15 cellular contexts compared by ENCODE assay signal in genomic region chr21:38945536-38946245, GRCh38.
DNase-seq lines count a peak whose midpoint lies in the region; ATAC-seq, FAIRE-seq and TF ChIP-seq lines count a peak whose summit lies in the region.
"Had no signal": no experiment of that assay in that cellular context is flagged by ENCODE, and none has a peak within 500 bp of the region (broad histone marks: within the 10 kb centered on the region; RNA-seq: fewer than 3 reads in every experiment).

No MANE protein-coding gene starts in this region.

- peak overlapping the region; percentile 63 for H3K18ac ChIP-seq in IMR-90 (ENCODE audit: low read depth, low read length)

- POLR2A ChIA-PET in IMR-90 (lab: Charles Lee; ENCODE audit: unreplicated experiment): no interaction called here
- POLR2A ChIA-PET in K562 (lab: Yijun Ruan, JAX): no interaction called here

- H3K9ac ChIP-seq in IMR-90 (ENCODE audit: low read depth, low read length): no peak overlapping the region
- H3K9ac ChIP-seq in K562 (ENCODE audit: insufficient read depth in 1 of 2, low read depth in 2 of 2, low read length in 2 of 2): no peak overlapping the region

- no peak for TF ChIP-seq RAD21 in IMR-90 (IDR thresholded peaks at IDR 0.05; ENCODE audit: low read length)
- TF ChIP-seq RAD21 in K562 (CRISPR knock-in tag; conservative IDR thresholded peaks at IDR 0.05 in 1 of 2, IDR thresholded peaks at IDR 0.05 in 1 of 2): no peak

- in situ Hi-C loops in IMR-90 (cut with MboI; ENCODE audit: low sequenced_read_pairs): no loop called here
- in situ Hi-C loops in K562 (cut with MboI): no loop called here

- no peak overlapping the region for H3K4me3 ChIP-seq in IMR-90 (ENCODE audit: insufficient read depth, low read depth, low read length)
- H3K4me3 ChIP-seq in K562: no peak overlapping the region
- H3K4me3 ChIP-seq in left ventricle myocardium inferior: no peak overlapping the region
- no peak overlapping the region for H3K4me3 ChIP-seq in heart left ventricle
- no peak overlapping the region for H3K4me3 ChIP-seq in adrenal gland
- H3K4me3 ChIP-seq: psoas muscle, tibial nerve had no signal

- BruUV-seq in IMR-90 (replicated peaks; lab: Mats Ljungman, UMichigan): no TSS peak
- no TSS peak for BruUV-seq in K562 (replicated peaks; lab: Mats Ljungman, UMichigan)

- CTCF ChIA-PET in IMR-90 (lab: Yijun Ruan, JAX): no interaction called here
- CTCF ChIA-PET in K562 (lab: Yijun Ruan, JAX; ENCODE audit: low intra/inter-chr PET ratio): interaction anchor here (0.7 kb wide), 1 partner anchor 76 kb away, joined by 3 read pairs; no protein-coding TSS in a partner anchor

- H2BK5ac ChIP-seq in IMR-90 (ENCODE audit: low read depth, low read length, poor library complexity, severe bottlenecking): peak overlapping the region; percentile 15

- FAIRE-seq in K562 (lab: Jason Lieb, UNC): no peak
- FAIRE-seq: TTC549 had no signal

- H2AK5ac ChIP-seq in IMR-90 (ENCODE audit: low read depth, low read length): peak overlapping the region; percentile 41; the same call in 1 of the 2 replicates

- TF ChIP-seq EP300 in K562 (IDR thresholded peaks at IDR 0.05; ENCODE audit: low read length): no peak

- H2BK20ac ChIP-seq in IMR-90 (ENCODE audit: low read depth, low read length): peak overlapping the region; percentile 16; the same call in 1 of the 2 replicates

- H4K8ac ChIP-seq in IMR-90 (ENCODE audit: low read depth in 2 of 2, low read length in 2 of 2): no peak overlapping the region; a peak in 1 of 4 replicates

- TF ChIP-seq CTCF in IMR-90 (conservative IDR thresholded peaks at IDR 0.05; ENCODE audit: low read depth, low read length) (no peak), K562 (IDR thresholded peaks at IDR 0.05 in 2 of 3, conservative IDR thresholded peaks at IDR 0.05 in 1 of 3; ENCODE audit: insufficient read depth in 2 of 3, low read depth in 1 of 3, low read length in 3 of 3) (no peak), left ventricle myocardium inferior (IDR thresholded peaks at IDR 0.05; ENCODE audit: borderline replicate concordance) (no peak), heart left ventricle (IDR thresholded peaks at IDR 0.05) (no peak), adrenal gland (IDR thresholded peaks at IDR 0.05) (no peak)

- ATAC-seq in IMR-90 (ENCODE audit: low read depth): peak; percentile 67
- peak; percentile 49; the same call in 1 of the 3 replicates for ATAC-seq in K562
- no peak for ATAC-seq in heart left ventricle
- ATAC-seq: psoas muscle had no signal

- H3K23ac ChIP-seq in IMR-90 (ENCODE audit: low read depth, low read length): no peak overlapping the region

- DNase-seq in AG08396 (ENCODE audit: low spot score) (peak; percentile 26), IMR-90 (peak; percentile 58), K562 (ENCODE audit: extremely low read depth in 1 of 4, low spot score in 3 of 4) (no peak), iris pigment epithelial cell (ENCODE audit: low read depth) (peak; percentile 67), left ventricle myocardium inferior (no peak), heart left ventricle (no peak), amniotic stem cell (lab: John Stamatoyannopoulos, UW) (no peak), adrenal gland (no peak)
- DNase-seq: activated gamma-delta T cell, caudate nucleus, NCI-H187, psoas muscle had no signal

- TF ChIP-seq POLR2A in IMR-90 (IDR thresholded peaks at IDR 0.05; ENCODE audit: low read depth, low read length) (no peak), K562 (conservative IDR thresholded peaks at IDR 0.05) (no peak), heart left ventricle (IDR thresholded peaks at IDR 0.05) (no peak), adrenal gland (IDR thresholded peaks at IDR 0.05) (no peak)

- no peaks in the 10 kb centered on the region for H3K9me1 ChIP-seq in IMR-90 (ENCODE audit: insufficient read depth, low read length)
- H3K9me1 ChIP-seq in K562 (ENCODE audit: control insufficient read depth, insufficient read depth, low read length): no peaks in the 10 kb centered on the region

- peak overlapping the region; percentile 51; the same call in 1 of the 2 replicates for H3K4ac ChIP-seq in IMR-90 (ENCODE audit: low read depth, low read length)

- H3K79me2 ChIP-seq in K562 (ENCODE audit: control insufficient read depth, insufficient read depth, low read length): no peaks in the 10 kb centered on the region

- H3K9me3 ChIP-seq in IMR-90 (ENCODE audit: control insufficient read depth, insufficient read depth, low read length) (no peaks in the 10 kb centered on the region), K562 (replicated peaks; ENCODE audit: control insufficient read depth, insufficient read depth, low read depth, low read length) (no peaks in the 10 kb centered on the region; the same call in 1 of the 2 replicates), left ventricle myocardium inferior (replicated peaks) (peaks cover 7% of the 10 kb centered on the region), heart left ventricle (peaks cover 0 to 13% (median 0%) of the 10 kb centered on the region in 12 donors), adrenal gland (replicated peaks in 1 of 3) (no peaks in the 10 kb centered on the region)
- H3K9me3 ChIP-seq: psoas muscle had no signal

- WGBS in IMR-90 (ENCODE audit: extremely low coverage in 2 of 2, insufficient read length in 1 of 2), 2 experiments: no CpG with 5 or more reads among the region's 17 CpGs
- 14% methylated on average over 17 of the region's 17 CpGs for WGBS in K562 (ENCODE audit: insufficient coverage, low coverage, missing lambda C conversion rate)
- 90 to 92% (median 91%) methylated on average over 17 of the region's 17 CpGs for WGBS in heart left ventricle, 4 donors
- WGBS in adrenal gland, 4 donors: 70 to 82% (median 73%) methylated on average over 15 to 17 of the region's 17 CpGs

- intact Hi-C loops in IMR-90 (cut with micrococcal nuclease) (no loop called here), K562 (cut with micrococcal nuclease) (no loop called here), left ventricle myocardium inferior (cut with micrococcal nuclease) (no loop called here), heart left ventricle (cut with DNase I) (no loop called here), adrenal gland (cut with DNase I) (no loop called here)

- no peak overlapping the region for H2AK9ac ChIP-seq in IMR-90 (replicated peaks; ENCODE audit: low read depth, low read length, poor library complexity)

- H3K14ac ChIP-seq in IMR-90 (replicated peaks; ENCODE audit: low read depth, low read length): no peak overlapping the region

- H4K5ac ChIP-seq in IMR-90 (ENCODE audit: low read depth, low read length): peak overlapping the region; percentile 32; the same call in 1 of the 2 replicates

- peak overlapping the region; percentile 14; the same call in 1 of the 2 replicates for H3K4me2 ChIP-seq in IMR-90 (ENCODE audit: low read depth, low read length)
- no peak overlapping the region for H3K4me2 ChIP-seq in K562 (ENCODE audit: insufficient read depth, low read length)

- H3K79me1 ChIP-seq in IMR-90 (ENCODE audit: low read depth in 1 of 2, low read length in 2 of 2): no peaks in the 10 kb centered on the region

- H3K27ac ChIP-seq in IMR-90 (ENCODE audit: insufficient read depth, low read length) (no peak overlapping the region), K562 (ENCODE audit: extremely low read depth, low read depth, low read length) (no peak overlapping the region), left ventricle myocardium inferior (replicated peaks) (no peak overlapping the region), heart left ventricle (no peak overlapping the region), adrenal gland (no peak overlapping the region)
- H3K27ac ChIP-seq: epithelial cell of prostate, psoas muscle, tibial nerve had no signal

- H2BK15ac ChIP-seq in IMR-90 (ENCODE audit: low read depth, low read length): peak overlapping the region; percentile 33; the same call in 1 of the 3 replicates

- peaks cover 12% of the 10 kb centered on the region for H3K4me1 ChIP-seq in IMR-90 (ENCODE audit: control insufficient read depth, insufficient read depth, low read length)
- H3K4me1 ChIP-seq in K562 (replicated peaks in 1 of 2; ENCODE audit: control insufficient read depth in 2 of 2, insufficient read depth in 2 of 2, low read length in 2 of 2): no peaks in the 10 kb centered on the region
- H3K4me1 ChIP-seq in left ventricle myocardium inferior: no peaks in the 10 kb centered on the region
- H3K4me1 ChIP-seq in heart left ventricle: no peaks in the 10 kb centered on the region
- H3K4me1 ChIP-seq in adrenal gland (replicated peaks in 1 of 2): no peaks in the 10 kb centered on the region
- H3K4me1 ChIP-seq: psoas muscle, tibial nerve had no signal

- H4K91ac ChIP-seq in IMR-90 (ENCODE audit: insufficient read depth, low read depth, low read length): peak overlapping the region; percentile 19; the same call in 1 of the 2 replicates

- no peaks in the 10 kb centered on the region for H3K27me3 ChIP-seq in IMR-90 (ENCODE audit: control insufficient read depth, insufficient read depth, low read length)
- peaks cover 38 to 55% of the 10 kb centered on the region in 2 experiments for H3K27me3 ChIP-seq in K562 (ENCODE audit: control insufficient read depth in 2 of 2, insufficient read depth in 2 of 2, low read length in 2 of 2)
- H3K27me3 ChIP-seq in left ventricle myocardium inferior (ENCODE audit: low read depth): no peaks in the 10 kb centered on the region
- H3K27me3 ChIP-seq in heart left ventricle: no peaks in the 10 kb centered on the region
- peaks cover 4% of the 10 kb centered on the region for H3K27me3 ChIP-seq in adrenal gland
- H3K27me3 ChIP-seq: tibial nerve had no signal

- H4K20me1 ChIP-seq in IMR-90 (ENCODE audit: insufficient read depth, low read length) (no peaks in the 10 kb centered on the region), K562 (replicated peaks; ENCODE audit: control insufficient read depth, insufficient read depth, low read length) (no peaks in the 10 kb centered on the region)

- H2BK120ac ChIP-seq in IMR-90 (ENCODE audit: low read depth, low read length): peak overlapping the region; percentile 7

- peak overlapping the region; percentile 28 for H2AFZ ChIP-seq in IMR-90 (replicated peaks; ENCODE audit: low read length, poor library complexity)
- no peak overlapping the region for H2AFZ ChIP-seq in K562 (ENCODE audit: low read depth, low read length)

- no peak overlapping the region for H3K56ac ChIP-seq in IMR-90 (ENCODE audit: extremely low read depth, insufficient read depth, low read length)

- no peaks in the 10 kb centered on the region for H3K36me3 ChIP-seq in IMR-90 (ENCODE audit: control insufficient read depth, insufficient read depth, low read length)
- H3K36me3 ChIP-seq in K562 (ENCODE audit: control insufficient read depth, insufficient read depth, low read length): no peaks in the 10 kb centered on the region
- H3K36me3 ChIP-seq in left ventricle myocardium inferior: no peaks in the 10 kb centered on the region
- no peaks in the 10 kb centered on the region for H3K36me3 ChIP-seq in heart left ventricle
- no peaks in the 10 kb centered on the region for H3K36me3 ChIP-seq in adrenal gland (replicated peaks in 1 of 2)
- H3K36me3 ChIP-seq: tibial nerve had no signal

- dilution Hi-C loops in IMR-90 (cut with HindIII; ENCODE audit: low sequenced_read_pairs, unreplicated experiment): no loop called here

TF ChIP-seq in IMR-90, 13 proteins besides CTCF, POLR2A, EP300 and RAD21 (continues in another document):
- TF ChIP-seq CEBPB (IDR thresholded peaks at IDR 0.05; ENCODE audit: low read depth, low read length): no peak

TF ChIP-seq in K562, 482 proteins besides CTCF, POLR2A, EP300 and RAD21 (continues in another document):
- TF ChIP-seq ESRRB (CRISPR knock-in tag; IDR thresholded peaks at IDR 0.05; ENCODE audit: borderline replicate concordance): no peak
- no peak for TF ChIP-seq DPF2 (IDR thresholded peaks at IDR 0.05)

Comparison
In these comparisons a context has a peak if more than half of its experiments do, and no peak if none do; other contexts are left out.
1. DNase-seq: peak in AG08396 (single experiment), IMR-90 (single experiment) and iris pigment epithelial cell (single experiment); none in K562 (0 of 4), left ventricle myocardium inferior (single experiment), heart left ventricle (0 of 5), amniotic stem cell (single experiment) and adrenal gland (0 of 7).
2. ATAC-seq: peak in IMR-90 (single experiment) and K562 (single experiment); none in heart left ventricle (0 of 4).